Comparison of ENCODE assay signal across 2 cellular contexts in the genomic region with DNA sequence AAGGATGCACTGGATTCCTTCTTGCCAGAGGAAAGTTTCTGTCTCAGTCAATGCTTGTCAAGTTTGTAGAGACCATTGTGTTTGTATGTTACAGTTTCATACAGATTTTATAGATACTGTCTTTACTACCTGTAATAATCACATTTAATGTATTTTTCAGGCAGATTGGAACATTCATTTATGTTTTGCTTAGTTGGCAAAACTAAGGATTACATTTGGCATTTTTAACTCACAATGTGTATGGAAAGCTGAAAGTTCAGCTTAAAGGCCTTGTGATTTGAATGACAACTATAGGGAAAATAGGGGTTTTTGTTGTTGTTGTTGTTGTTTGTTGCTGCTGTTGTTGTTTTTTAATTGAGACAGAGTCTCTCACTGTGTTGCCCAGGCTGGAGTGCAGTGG.
TF ChIP-seq lines count a peak whose summit lies in the region.

No MANE protein-coding gene starts in this region.

TF ChIP-seq in HepG2, 621 proteins besides CTCF, POLR2A, EP300 and RAD21 (continues in another document):
- no peak for TF ChIP-seq ZSCAN25 (CRISPR knock-in tag; IDR thresholded peaks at IDR 0.05)
- TF ChIP-seq HOMEZ (CRISPR knock-in tag; IDR thresholded peaks at IDR 0.05; ENCODE audit: low read depth) = no peak
- no peak for TF ChIP-seq ZXDC (CRISPR knock-in tag; IDR thresholded peaks at IDR 0.05)
- no peak for TF ChIP-seq CENPT (CRISPR knock-in tag; IDR thresholded peaks at IDR 0.05; ENCODE audit: low read depth)
- TF ChIP-seq, protein P1, sequence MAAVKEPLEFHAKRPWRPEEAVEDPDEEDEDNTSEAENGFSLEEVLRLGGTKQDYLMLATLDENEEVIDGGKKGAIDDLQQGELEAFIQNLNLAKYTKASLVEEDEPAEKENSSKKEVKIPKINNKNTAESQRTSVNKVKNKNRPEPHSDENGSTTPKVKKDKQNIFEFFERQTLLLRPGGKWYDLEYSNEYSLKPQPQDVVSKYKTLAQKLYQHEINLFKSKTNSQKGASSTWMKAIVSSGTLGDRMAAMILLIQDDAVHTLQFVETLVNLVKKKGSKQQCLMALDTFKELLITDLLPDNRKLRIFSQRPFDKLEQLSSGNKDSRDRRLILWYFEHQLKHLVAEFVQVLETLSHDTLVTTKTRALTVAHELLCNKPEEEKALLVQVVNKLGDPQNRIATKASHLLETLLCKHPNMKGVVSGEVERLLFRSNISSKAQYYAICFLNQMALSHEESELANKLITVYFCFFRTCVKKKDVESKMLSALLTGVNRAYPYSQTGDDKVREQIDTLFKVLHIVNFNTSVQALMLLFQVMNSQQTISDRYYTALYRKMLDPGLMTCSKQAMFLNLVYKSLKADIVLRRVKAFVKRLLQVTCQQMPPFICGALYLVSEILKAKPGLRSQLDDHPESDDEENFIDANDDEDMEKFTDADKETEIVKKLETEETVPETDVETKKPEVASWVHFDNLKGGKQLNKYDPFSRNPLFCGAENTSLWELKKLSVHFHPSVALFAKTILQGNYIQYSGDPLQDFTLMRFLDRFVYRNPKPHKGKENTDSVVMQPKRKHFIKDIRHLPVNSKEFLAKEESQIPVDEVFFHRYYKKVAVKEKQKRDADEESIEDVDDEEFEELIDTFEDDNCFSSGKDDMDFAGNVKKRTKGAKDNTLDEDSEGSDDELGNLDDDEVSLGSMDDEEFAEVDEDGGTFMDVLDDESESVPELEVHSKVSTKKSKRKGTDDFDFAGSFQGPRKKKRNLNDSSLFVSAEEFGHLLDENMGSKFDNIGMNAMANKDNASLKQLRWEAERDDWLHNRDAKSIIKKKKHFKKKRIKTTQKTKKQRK (IDR thresholded peaks at IDR 0.05; ENCODE audit: low read length) = no peak
- TF ChIP-seq NR2F2 (IDR thresholded peaks at IDR 0.05; ENCODE audit: borderline replicate concordance, low read depth) = no peak
- no peak for TF ChIP-seq NFYB (CRISPR knock-in tag; IDR thresholded peaks at IDR 0.05)
- no peak for TF ChIP-seq SIX4 (CRISPR knock-in tag; IDR thresholded peaks at IDR 0.05)
- no peak for TF ChIP-seq JUN (CRISPR knock-in tag; IDR thresholded peaks at IDR 0.05)
- TF ChIP-seq MAFF (IDR thresholded peaks at IDR 0.05; ENCODE audit: low read depth, low read length) = peak; percentile 85
- TF ChIP-seq, protein P2, sequence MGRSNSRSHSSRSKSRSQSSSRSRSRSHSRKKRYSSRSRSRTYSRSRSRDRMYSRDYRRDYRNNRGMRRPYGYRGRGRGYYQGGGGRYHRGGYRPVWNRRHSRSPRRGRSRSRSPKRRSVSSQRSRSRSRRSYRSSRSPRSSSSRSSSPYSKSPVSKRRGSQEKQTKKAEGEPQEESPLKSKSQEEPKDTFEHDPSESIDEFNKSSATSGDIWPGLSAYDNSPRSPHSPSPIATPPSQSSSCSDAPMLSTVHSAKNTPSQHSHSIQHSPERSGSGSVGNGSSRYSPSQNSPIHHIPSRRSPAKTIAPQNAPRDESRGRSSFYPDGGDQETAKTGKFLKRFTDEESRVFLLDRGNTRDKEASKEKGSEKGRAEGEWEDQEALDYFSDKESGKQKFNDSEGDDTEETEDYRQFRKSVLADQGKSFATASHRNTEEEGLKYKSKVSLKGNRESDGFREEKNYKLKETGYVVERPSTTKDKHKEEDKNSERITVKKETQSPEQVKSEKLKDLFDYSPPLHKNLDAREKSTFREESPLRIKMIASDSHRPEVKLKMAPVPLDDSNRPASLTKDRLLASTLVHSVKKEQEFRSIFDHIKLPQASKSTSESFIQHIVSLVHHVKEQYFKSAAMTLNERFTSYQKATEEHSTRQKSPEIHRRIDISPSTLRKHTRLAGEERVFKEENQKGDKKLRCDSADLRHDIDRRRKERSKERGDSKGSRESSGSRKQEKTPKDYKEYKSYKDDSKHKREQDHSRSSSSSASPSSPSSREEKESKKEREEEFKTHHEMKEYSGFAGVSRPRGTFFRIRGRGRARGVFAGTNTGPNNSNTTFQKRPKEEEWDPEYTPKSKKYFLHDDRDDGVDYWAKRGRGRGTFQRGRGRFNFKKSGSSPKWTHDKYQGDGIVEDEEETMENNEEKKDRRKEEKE (IDR thresholded peaks at IDR 0.05) = no peak
- no peak for TF ChIP-seq ZFP62 (CRISPR knock-in tag; IDR thresholded peaks at IDR 0.05)
- peak; percentile 77 to 90 for TF ChIP-seq MAFK (conservative IDR thresholded peaks at IDR 0.05 in 1 of 2, IDR thresholded peaks at IDR 0.05 in 1 of 2; ENCODE audit: low read length in 2 of 2)
- TF ChIP-seq DR1 (CRISPR knock-in tag; IDR thresholded peaks at IDR 0.05) = no peak

TF ChIP-seq in IMR-90, 13 proteins besides CTCF, POLR2A, EP300 and RAD21:
- TF ChIP-seq CHD1 (IDR thresholded peaks at IDR 0.05; ENCODE audit: low read depth, low read length) (no peak), MAZ (IDR thresholded peaks at IDR 0.05; ENCODE audit: borderline replicate concordance, low read depth, low read length) (no peak), MAFK (IDR thresholded peaks at IDR 0.05; ENCODE audit: low read depth, low read length) (peak; percentile 85), SMC3 (IDR thresholded peaks at IDR 0.05; ENCODE audit: low read depth, low read length) (no peak), RFX5 (IDR thresholded peaks at IDR 0.05; ENCODE audit: low read depth, low read length) (no peak)
